In genomic region chr11:66388746-66389386, GRCh38 we compare ENCODE assay signal across 8 cellular contexts. TPM values are rescaled to one million over a fixed set of nuclear protein-coding genes. Genes with fewer than 3 reads are reported as not detected.
DNase-seq lines count a peak whose midpoint lies in the region; ATAC-seq and TF ChIP-seq lines count a peak whose summit lies in the region.

No MANE protein-coding gene starts in this region.

- H3K9me3 Mint-ChIP-seq in GM23338 = peaks cover 4% of the 10 kb centered on the region

- H3K4me3 Mint-ChIP-seq in GM23338 = no peak overlapping the region

- H3K27ac ChIP-seq in GM23338 (ENCODE audit: low read depth) = no peak overlapping the region
- no peak overlapping the region for H3K27ac ChIP-seq in coronary artery

- DNase-seq in AG08395 (ENCODE audit: low spot score) = peak; percentile 66
- peak; percentile 94 for DNase-seq in GM23338 (ENCODE audit: low spot score)
- peak; percentile 40 for DNase-seq in NCI-H510A (lab: John Stamatoyannopoulos, UW)
- peak; percentile 50 for DNase-seq in activated CD4-positive, alpha-beta T cell treated with anti-CD3 and anti-CD28 coated beads for 1 hour
- DNase-seq in coronary artery (ENCODE audit: low spot score) = no peak
- peak; percentile 79 for DNase-seq in lung microvascular endothelial cell (ENCODE audit: low read depth in 2 of 2)
- peak; percentile 59 for DNase-seq in stimulated activated CD8-positive, alpha-beta memory T cell treated with anti-CD3 and anti-CD28 coated beads, Interleukin-4, amount 100 ng/mL, for 24 hours (ENCODE audit: low read depth)

- TF ChIP-seq CTCF in GM23338 (conservative IDR thresholded peaks at IDR 0.05; ENCODE audit: low read depth in 2 of 2) (peak; percentile 84 to 93), coronary artery (IDR thresholded peaks at IDR 0.05) (peak; percentile 32)

- peaks cover 6% of the 10 kb centered on the region for H3K27me3 Mint-ChIP-seq in GM23338 (ENCODE audit: insufficient read depth, low read depth, poor library complexity)

- H4K20me1 ChIP-seq in GM23338 (replicated peaks; ENCODE audit: insufficient read depth) = no peaks in the 10 kb centered on the region

- peak; percentile 84 for ATAC-seq in GM23338
- no peak for ATAC-seq in GM21737 (IDR thresholded peaks at IDR 0.05; ENCODE audit: unreplicated experiment)

- H2AFZ ChIP-seq in GM23338 = peak overlapping the region; percentile 76; the same call in 1 of the 2 replicates

- H3F3A ChIP-seq in GM23338 (replicated peaks; ENCODE audit: low read depth) = no peaks in the 10 kb centered on the region; the same call in 1 of the 2 replicates

- no peak overlapping the region for H3K4me3 ChIP-seq in GM23338
- H3K4me3 ChIP-seq in coronary artery = no peak overlapping the region

- H3K4me1 ChIP-seq in GM23338 (ENCODE audit: insufficient read depth) = no peaks in the 10 kb centered on the region

- no peaks in the 10 kb centered on the region for H3K36me3 ChIP-seq in GM23338 (ENCODE audit: insufficient read depth)

- no peaks in the 10 kb centered on the region for H3K79me2 ChIP-seq in GM23338 (replicated peaks; ENCODE audit: insufficient read depth)

- H3K36me3 Mint-ChIP-seq in GM23338 (ENCODE audit: low read depth) = no peaks in the 10 kb centered on the region

- H3K9me2 ChIP-seq in GM23338 (ENCODE audit: insufficient read depth) = no peaks in the 10 kb centered on the region

- no peaks in the 10 kb centered on the region for H3K27me3 ChIP-seq in GM23338 (ENCODE audit: insufficient read depth)

- H3K4me1 Mint-ChIP-seq in GM23338 = no peaks in the 10 kb centered on the region

- H3K27ac Mint-ChIP-seq in GM23338 = no peak overlapping the region

- H3K4me2 ChIP-seq in GM23338 = no peak overlapping the region

TF ChIP-seq in GM23338, 12 proteins besides CTCF, POLR2A, EP300 and RAD21 (continues in another document):
- TF ChIP-seq ZNF114 (CRISPR knock-in tag; IDR thresholded peaks at IDR 0.05) (no peak), CREB1 (CRISPR knock-in tag; IDR thresholded peaks at IDR 0.05; ENCODE audit: low read depth) (no peak), POLR2AphosphoS5 (IDR thresholded peaks at IDR 0.05; ENCODE audit: low read depth) (no peak), ETS1 (IDR thresholded peaks at IDR 0.05) (no peak), STAT1 (IDR thresholded peaks at IDR 0.05; ENCODE audit: unreplicated experiment) (no peak), ZNF462 (CRISPR knock-in tag; IDR thresholded peaks at IDR 0.05) (no peak), ZNF331 (CRISPR knock-in tag; IDR thresholded peaks at IDR 0.05; ENCODE audit: low read depth) (no peak), EZH2 (IDR thresholded peaks at IDR 0.05; ENCODE audit: low read depth, unreplicated experiment) (no peak)

RNA-seq across cellular contexts. Expression of gene SLC29A2, which starts 17.3 kb away (rescaled TPM):
- total RNA-seq in GM23338 (2014; rRNA removed; shearing (Covaris generic)) = 26.3 and 31.1 TPM in 2 replicates
- 26.0 TPM in 2 replicates for polyA plus RNA-seq in GM23338 (2016; fragmentation: Nextera tagmentation; extraction: Ambion mirVana)
- total RNA-seq in lung microvascular endothelial cell = 0.22 and 0.79 TPM in 2 replicates

RNA-seq across cellular contexts. Expression of gene NPAS4, which starts 32.0 kb away (rescaled TPM):
- 0.35 and 0.97 TPM in 2 replicates for total RNA-seq in GM23338 (2014; rRNA removed; shearing (Covaris generic))
- 0.66 and 0.71 TPM in 2 replicates for polyA plus RNA-seq in GM23338 (2016; fragmentation: Nextera tagmentation; extraction: Ambion mirVana)
- total RNA-seq in lung microvascular endothelial cell = not detected in 2 replicates

RNA-seq across cellular contexts. Expression of gene B4GAT1, which starts 41.4 kb away (rescaled TPM):
- 41.9 TPM in 2 replicates for total RNA-seq in GM23338 (2014; rRNA removed; shearing (Covaris generic))
- polyA plus RNA-seq in GM23338 (2016; fragmentation: Nextera tagmentation; extraction: Ambion mirVana) = 23.5 and 26.7 TPM in 2 replicates
- 16.1 and 19.8 TPM in 2 replicates for total RNA-seq in lung microvascular endothelial cell

RNA-seq across cellular contexts. Expression of gene BRMS1, which starts 44.0 kb away (rescaled TPM):
- total RNA-seq in GM23338 (2014; rRNA removed; shearing (Covaris generic)) = 53.6 and 59.1 TPM in 2 replicates
- 61.7 and 62.2 TPM in 2 replicates for polyA plus RNA-seq in GM23338 (2016; fragmentation: Nextera tagmentation; extraction: Ambion mirVana)
- 49.7 and 54.6 TPM in 2 replicates for total RNA-seq in lung microvascular endothelial cell

RNA-seq across cellular contexts. Expression of gene MRPL11, which starts 49.8 kb away (rescaled TPM):
- total RNA-seq in GM23338 (2014; rRNA removed; shearing (Covaris generic)) = 139 and 234 TPM in 2 replicates
- polyA plus RNA-seq in GM23338 (2016; fragmentation: Nextera tagmentation; extraction: Ambion mirVana) = 236 and 237 TPM in 2 replicates
- total RNA-seq in lung microvascular endothelial cell = 30.9 and 31.9 TPM in 2 replicates

Comparison
In these comparisons a context has a peak if more than half of its experiments do, and no peak if none do; other contexts are left out.
1. RNA of gene SLC29A2, which starts 17.3 kb away (total RNA-seq): 26.3 to 31.1 TPM in GM23338; 0.22 to 0.79 TPM in lung microvascular endothelial cell; every median in the first group is over 10 times any median in the second.